In the genomic region with DNA sequence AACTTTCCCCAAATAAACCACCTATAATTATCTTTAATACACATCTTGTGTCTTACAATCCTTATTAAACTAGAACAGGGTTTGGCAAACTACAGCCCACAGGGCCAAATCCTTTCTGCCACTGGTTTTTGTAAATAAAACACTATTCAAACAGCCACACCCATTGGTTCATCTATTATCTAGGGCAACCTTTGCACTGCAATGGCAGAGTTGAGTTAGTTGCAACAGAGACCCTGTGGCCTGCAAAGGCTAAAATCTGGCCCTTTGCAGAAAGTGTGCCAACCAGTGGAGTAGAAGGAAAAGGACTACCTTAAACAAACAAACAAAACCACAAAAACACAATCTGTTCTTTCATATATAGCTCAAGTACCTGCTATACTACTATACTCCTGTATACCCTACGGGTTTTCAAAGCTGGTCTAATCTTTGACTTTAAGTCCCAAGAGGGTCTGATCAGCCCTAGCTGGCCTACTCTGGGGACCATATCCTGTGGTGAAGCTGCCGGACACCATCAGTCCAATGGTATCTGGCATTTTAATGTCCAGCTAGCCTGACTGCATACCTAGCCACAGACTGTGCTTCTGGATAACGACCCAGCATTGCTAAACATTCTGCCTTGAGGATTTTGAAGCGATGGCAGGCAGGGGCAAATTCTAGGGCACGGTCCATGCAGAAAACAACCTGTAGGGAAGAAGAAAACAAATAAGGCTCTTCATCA, we compare ENCODE assay signal across 1 cellular context.
A peak's percentile ranks its signal among the peaks of the same experiment; 100 is the strongest.
TF ChIP-seq lines count a peak whose summit lies in the region.

No MANE protein-coding gene starts in this region.

TF ChIP-seq in HepG2, 621 proteins besides CTCF, POLR2A, EP300 and RAD21 (continued from another document and continues in another):
- no peak for TF ChIP-seq TSC22D2 (CRISPR knock-in tag; IDR thresholded peaks at IDR 0.05; ENCODE audit: borderline replicate concordance)
- TF ChIP-seq ARID2 (CRISPR knock-in tag; IDR thresholded peaks at IDR 0.05; ENCODE audit: borderline replicate concordance): no peak
- TF ChIP-seq, protein P1, sequence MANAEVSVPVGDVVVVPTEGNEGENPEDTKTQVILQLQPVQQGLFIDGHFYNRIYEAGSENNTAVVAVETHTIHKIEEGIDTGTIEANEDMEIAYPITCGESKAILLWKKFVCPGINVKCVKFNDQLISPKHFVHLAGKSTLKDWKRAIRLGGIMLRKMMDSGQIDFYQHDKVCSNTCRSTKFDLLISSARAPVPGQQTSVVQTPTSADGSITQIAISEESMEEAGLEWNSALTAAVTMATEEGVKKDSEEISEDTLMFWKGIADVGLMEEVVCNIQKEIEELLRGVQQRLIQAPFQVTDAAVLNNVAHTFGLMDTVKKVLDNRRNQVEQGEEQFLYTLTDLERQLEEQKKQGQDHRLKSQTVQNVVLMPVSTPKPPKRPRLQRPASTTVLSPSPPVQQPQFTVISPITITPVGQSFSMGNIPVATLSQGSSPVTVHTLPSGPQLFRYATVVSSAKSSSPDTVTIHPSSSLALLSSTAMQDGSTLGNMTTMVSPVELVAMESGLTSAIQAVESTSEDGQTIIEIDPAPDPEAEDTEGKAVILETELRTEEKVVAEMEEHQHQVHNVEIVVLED (CRISPR knock-in tag; IDR thresholded peaks at IDR 0.05; ENCODE audit: borderline replicate concordance): no peak
- TF ChIP-seq FOXK1 (CRISPR knock-in tag; IDR thresholded peaks at IDR 0.05; ENCODE audit: borderline replicate concordance, low read depth): 0 out of 2 replicates have a peak, but pooled peaks have one; percentile 38
- TF ChIP-seq HES4 (CRISPR knock-in tag; IDR thresholded peaks at IDR 0.05; ENCODE audit: borderline replicate concordance): no peak
- no peak for TF ChIP-seq TEAD3 (CRISPR knock-in tag; optimal IDR thresholded peaks at IDR 0.05; ENCODE audit: borderline replicate concordance)
- no peak for TF ChIP-seq KAT2B (IDR thresholded peaks at IDR 0.05; ENCODE audit: borderline replicate concordance, low read depth, low read length)
- no peak for TF ChIP-seq BORCS8-MEF2B (CRISPR knock-in tag; IDR thresholded peaks at IDR 0.05)
- TF ChIP-seq, protein P2, sequence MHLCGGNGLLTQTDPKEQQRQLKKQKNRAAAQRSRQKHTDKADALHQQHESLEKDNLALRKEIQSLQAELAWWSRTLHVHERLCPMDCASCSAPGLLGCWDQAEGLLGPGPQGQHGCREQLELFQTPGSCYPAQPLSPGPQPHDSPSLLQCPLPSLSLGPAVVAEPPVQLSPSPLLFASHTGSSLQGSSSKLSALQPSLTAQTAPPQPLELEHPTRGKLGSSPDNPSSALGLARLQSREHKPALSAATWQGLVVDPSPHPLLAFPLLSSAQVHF (CRISPR knock-in tag; IDR thresholded peaks at IDR 0.05): no peak
- TF ChIP-seq ZNF891 (CRISPR knock-in tag; IDR thresholded peaks at IDR 0.05): no peak
- TF ChIP-seq SP5 (CRISPR knock-in tag; IDR thresholded peaks at IDR 0.05; ENCODE audit: borderline replicate concordance, low read depth): peak; percentile 54; the same call in 1 of the 2 replicates
- TF ChIP-seq CBX5 (CRISPR knock-in tag; IDR thresholded peaks at IDR 0.05; ENCODE audit: borderline replicate concordance): peak; percentile 73; the same call in 1 of the 2 replicates
- TF ChIP-seq PRMT3 (CRISPR knock-in tag; IDR thresholded peaks at IDR 0.05; ENCODE audit: borderline replicate concordance, low read depth): no peak
- TF ChIP-seq, protein P3, sequence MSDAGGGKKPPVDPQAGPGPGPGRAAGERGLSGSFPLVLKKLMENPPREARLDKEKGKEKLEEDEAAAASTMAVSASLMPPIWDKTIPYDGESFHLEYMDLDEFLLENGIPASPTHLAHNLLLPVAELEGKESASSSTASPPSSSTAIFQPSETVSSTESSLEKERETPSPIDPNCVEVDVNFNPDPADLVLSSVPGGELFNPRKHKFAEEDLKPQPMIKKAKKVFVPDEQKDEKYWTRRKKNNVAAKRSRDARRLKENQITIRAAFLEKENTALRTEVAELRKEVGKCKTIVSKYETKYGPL (CRISPR knock-in tag; IDR thresholded peaks at IDR 0.05): no peak
- no peak for TF ChIP-seq HNRNPUL1 (IDR thresholded peaks at IDR 0.05; ENCODE audit: low read depth, low read length)
- TF ChIP-seq, protein P4, sequence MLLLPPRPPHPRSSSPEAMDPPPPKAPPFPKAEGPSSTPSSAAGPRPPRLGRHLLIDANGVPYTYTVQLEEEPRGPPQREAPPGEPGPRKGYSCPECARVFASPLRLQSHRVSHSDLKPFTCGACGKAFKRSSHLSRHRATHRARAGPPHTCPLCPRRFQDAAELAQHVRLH (CRISPR knock-in tag; IDR thresholded peaks at IDR 0.05; ENCODE audit: borderline replicate concordance, low read depth): no peak
- no peak for TF ChIP-seq ZNF256 (CRISPR knock-in tag; conservative IDR thresholded peaks at IDR 0.05)
- TF ChIP-seq, protein P5, sequence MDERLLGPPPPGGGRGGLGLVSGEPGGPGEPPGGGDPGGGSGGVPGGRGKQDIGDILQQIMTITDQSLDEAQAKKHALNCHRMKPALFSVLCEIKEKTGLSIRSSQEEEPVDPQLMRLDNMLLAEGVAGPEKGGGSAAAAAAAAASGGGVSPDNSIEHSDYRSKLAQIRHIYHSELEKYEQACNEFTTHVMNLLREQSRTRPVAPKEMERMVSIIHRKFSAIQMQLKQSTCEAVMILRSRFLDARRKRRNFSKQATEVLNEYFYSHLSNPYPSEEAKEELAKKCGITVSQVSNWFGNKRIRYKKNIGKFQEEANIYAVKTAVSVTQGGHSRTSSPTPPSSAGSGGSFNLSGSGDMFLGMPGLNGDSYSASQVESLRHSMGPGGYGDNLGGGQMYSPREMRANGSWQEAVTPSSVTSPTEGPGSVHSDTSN (CRISPR knock-in tag; IDR thresholded peaks at IDR 0.05): no peak
- TF ChIP-seq ZSCAN30 (CRISPR knock-in tag; IDR thresholded peaks at IDR 0.05): no peak
- TF ChIP-seq ZMYM4 (CRISPR knock-in tag; IDR thresholded peaks at IDR 0.05): no peak
- no peak for TF ChIP-seq RFX1 (IDR thresholded peaks at IDR 0.05)
- peak; percentile 78; the same call in 1 of the 2 replicates for TF ChIP-seq MIXL1 (CRISPR knock-in tag; IDR thresholded peaks at IDR 0.05)
- TF ChIP-seq IRF2 (CRISPR knock-in tag; IDR thresholded peaks at IDR 0.05): no peak
- TF ChIP-seq HHEX (CRISPR knock-in tag; IDR thresholded peaks at IDR 0.05): no peak
- no peak for TF ChIP-seq PRPF4 (IDR thresholded peaks at IDR 0.05; ENCODE audit: low read depth, low read length, poor library complexity, severe bottlenecking)
- no peak for TF ChIP-seq HDAC6 (IDR thresholded peaks at IDR 0.05; ENCODE audit: low read depth, low read length)
- TF ChIP-seq ERF (CRISPR knock-in tag; IDR thresholded peaks at IDR 0.05): no peak; the same call in 1 of the 2 replicates
- peak; percentile 91 for TF ChIP-seq CEBPG (CRISPR knock-in tag; IDR thresholded peaks at IDR 0.05)
- TF ChIP-seq ZNF10 (CRISPR knock-in tag; IDR thresholded peaks at IDR 0.05; ENCODE audit: borderline replicate concordance, low read depth): no peak
- no peak for TF ChIP-seq GATA4 (IDR thresholded peaks at IDR 0.05; ENCODE audit: borderline replicate concordance, low read depth)
- TF ChIP-seq HNRNPL (IDR thresholded peaks at IDR 0.05; ENCODE audit: low read depth, low read length): 0 out of 2 replicates have a peak, but pooled peaks have one; percentile 36
- TF ChIP-seq ZNF432 (CRISPR knock-in tag; IDR thresholded peaks at IDR 0.05; ENCODE audit: borderline replicate concordance): no peak
- no peak for TF ChIP-seq ZNF263 (CRISPR knock-in tag; IDR thresholded peaks at IDR 0.05)
- TF ChIP-seq MLLT10 (CRISPR knock-in tag; IDR thresholded peaks at IDR 0.05): no peak
- TF ChIP-seq KLF9 (CRISPR knock-in tag; IDR thresholded peaks at IDR 0.05; ENCODE audit: low read depth): no peak
- no peak for TF ChIP-seq SIN3A (IDR thresholded peaks at IDR 0.05; ENCODE audit: borderline replicate concordance, low read depth, low read length)
- TF ChIP-seq, protein P6, sequence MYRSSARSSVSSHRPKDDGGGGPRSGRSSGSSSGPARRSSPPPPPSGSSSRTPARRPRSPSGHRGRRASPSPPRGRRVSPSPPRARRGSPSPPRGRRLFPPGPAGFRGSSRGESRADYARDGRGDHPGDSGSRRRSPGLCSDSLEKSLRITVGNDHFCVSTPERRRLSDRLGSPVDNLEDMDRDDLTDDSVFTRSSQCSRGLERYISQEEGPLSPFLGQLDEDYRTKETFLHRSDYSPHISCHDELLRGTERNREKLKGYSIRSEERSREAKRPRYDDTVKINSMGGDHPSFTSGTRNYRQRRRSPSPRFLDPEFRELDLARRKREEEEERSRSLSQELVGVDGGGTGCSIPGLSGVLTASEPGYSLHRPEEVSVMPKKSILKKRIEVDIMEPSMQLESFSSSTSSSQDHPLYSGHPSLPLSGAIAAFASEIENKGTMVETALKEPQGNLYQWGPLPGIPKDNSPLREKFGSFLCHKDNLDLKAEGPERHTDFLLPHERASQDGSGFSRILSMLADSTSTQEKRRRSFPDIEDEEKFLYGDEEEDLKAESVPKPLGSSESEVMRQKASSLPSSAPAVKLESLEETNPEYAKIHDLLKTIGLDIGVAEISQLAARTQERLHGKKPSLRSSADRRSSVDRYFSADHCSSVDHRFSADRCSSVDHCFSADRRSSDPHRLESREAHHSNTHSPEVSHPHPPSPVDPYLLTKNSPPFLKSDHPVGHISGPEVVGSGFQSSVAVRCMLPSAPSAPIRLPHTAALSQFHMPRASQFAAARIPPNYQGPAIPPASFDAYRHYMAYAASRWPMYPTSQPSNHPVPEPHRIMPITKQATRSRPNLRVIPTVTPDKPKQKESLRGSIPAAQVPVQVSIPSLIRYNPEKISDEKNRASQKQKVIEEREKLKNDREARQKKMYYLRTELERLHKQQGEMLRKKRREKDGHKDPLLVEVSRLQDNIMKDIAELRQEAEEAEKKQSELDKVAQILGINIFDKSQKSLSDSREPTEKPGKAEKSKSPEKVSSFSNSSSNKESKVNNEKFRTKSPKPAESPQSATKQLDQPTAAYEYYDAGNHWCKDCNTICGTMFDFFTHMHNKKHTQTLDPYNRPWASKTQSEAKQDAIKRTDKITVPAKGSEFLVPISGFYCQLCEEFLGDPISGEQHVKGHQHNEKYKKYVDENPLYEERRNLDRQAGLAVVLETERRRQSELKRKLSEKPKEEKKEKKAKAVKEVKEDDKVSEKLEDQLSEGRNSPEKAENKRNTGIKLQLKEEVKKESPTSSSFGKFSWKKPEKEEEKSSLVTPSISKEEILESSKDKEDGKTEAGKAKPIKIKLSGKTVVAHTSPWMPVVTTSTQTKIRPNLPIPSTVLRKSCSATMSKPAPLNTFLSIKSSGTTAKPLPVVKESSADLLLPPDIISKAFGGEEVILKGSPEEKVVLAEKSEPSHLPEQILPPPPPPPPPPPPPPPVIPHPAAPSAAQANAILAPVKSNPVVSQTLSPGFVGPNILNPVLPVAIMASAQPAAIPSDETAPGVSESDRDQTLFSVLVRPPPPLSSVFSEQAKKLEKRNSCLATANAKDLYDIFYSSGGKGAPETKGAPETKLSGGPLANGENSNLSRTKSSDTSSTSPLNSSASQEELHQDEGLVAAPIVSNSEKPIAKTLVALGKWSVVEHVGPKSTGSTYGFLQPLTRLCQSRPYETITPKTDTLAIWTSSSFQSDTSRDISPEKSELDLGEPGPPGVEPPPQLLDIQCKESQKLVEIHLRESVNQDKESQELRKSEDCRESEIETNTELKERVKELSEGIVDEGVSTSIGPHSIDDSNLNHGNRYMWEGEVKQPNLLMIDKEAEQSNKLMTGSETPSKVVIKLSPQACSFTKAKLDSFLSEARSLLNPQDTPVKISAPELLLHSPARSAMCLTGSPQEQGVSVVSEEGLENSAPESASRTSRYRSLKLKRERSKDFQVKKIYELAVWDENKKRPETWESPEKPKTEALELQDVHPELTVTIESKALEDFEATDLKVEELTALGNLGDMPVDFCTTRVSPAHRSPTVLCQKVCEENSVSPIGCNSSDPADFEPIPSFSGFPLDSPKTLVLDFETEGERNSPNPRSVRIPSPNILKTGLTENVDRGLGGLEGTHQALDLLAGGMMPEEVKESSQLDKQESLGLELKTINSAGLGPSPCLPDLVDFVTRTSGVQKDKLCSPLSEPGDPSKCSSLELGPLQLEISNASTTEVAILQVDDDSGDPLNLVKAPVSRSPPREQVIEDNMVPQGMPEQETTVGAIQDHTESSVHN (CRISPR knock-in tag; IDR thresholded peaks at IDR 0.05): no peak
- no peak for TF ChIP-seq RBM39 (IDR thresholded peaks at IDR 0.05; ENCODE audit: low read depth, low read length, poor library complexity, severe bottlenecking)
- TF ChIP-seq PHB2 (IDR thresholded peaks at IDR 0.05; ENCODE audit: partially characterized antibody): no peak
- TF ChIP-seq KAT8 (CRISPR knock-in tag; IDR thresholded peaks at IDR 0.05): no peak
- TF ChIP-seq, protein P7, sequence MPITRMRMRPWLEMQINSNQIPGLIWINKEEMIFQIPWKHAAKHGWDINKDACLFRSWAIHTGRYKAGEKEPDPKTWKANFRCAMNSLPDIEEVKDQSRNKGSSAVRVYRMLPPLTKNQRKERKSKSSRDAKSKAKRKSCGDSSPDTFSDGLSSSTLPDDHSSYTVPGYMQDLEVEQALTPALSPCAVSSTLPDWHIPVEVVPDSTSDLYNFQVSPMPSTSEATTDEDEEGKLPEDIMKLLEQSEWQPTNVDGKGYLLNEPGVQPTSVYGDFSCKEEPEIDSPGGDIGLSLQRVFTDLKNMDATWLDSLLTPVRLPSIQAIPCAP (CRISPR knock-in tag; IDR thresholded peaks at IDR 0.05; ENCODE audit: low read depth): no peak
- no peak for TF ChIP-seq ADNP (CRISPR knock-in tag; IDR thresholded peaks at IDR 0.05)
- TF ChIP-seq GTF3A (CRISPR knock-in tag; conservative IDR thresholded peaks at IDR 0.05): no peak
- TF ChIP-seq ZFAT (CRISPR knock-in tag; conservative IDR thresholded peaks at IDR 0.05): no peak
- TF ChIP-seq ZFP41 (CRISPR knock-in tag; IDR thresholded peaks at IDR 0.05; ENCODE audit: borderline replicate concordance): no peak
- no peak for TF ChIP-seq ZNF138 (CRISPR knock-in tag; IDR thresholded peaks at IDR 0.05; ENCODE audit: low read depth)
- TF ChIP-seq ZFYVE20 (CRISPR knock-in tag; IDR thresholded peaks at IDR 0.05; ENCODE audit: borderline replicate concordance, low read depth): no peak
- TF ChIP-seq, protein P8, sequence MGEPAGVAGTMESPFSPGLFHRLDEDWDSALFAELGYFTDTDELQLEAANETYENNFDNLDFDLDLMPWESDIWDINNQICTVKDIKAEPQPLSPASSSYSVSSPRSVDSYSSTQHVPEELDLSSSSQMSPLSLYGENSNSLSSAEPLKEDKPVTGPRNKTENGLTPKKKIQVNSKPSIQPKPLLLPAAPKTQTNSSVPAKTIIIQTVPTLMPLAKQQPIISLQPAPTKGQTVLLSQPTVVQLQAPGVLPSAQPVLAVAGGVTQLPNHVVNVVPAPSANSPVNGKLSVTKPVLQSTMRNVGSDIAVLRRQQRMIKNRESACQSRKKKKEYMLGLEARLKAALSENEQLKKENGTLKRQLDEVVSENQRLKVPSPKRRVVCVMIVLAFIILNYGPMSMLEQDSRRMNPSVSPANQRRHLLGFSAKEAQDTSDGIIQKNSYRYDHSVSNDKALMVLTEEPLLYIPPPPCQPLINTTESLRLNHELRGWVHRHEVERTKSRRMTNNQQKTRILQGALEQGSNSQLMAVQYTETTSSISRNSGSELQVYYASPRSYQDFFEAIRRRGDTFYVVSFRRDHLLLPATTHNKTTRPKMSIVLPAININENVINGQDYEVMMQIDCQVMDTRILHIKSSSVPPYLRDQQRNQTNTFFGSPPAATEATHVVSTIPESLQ (CRISPR knock-in tag; conservative IDR thresholded peaks at IDR 0.05): no peak
- TF ChIP-seq BRCA1 (CRISPR knock-in tag; IDR thresholded peaks at IDR 0.05): no peak
- TF ChIP-seq ZNF776 (CRISPR knock-in tag; IDR thresholded peaks at IDR 0.05): no peak
